ENCODE assay signal across 16 cellular contexts in genomic region chr14:65137648-65138317, GRCh38. TPM values are rescaled to one million over a fixed set of nuclear protein-coding genes. Genes with fewer than 3 reads are reported as not detected.
DNase-seq lines count a peak whose midpoint lies in the region; ATAC-seq and TF ChIP-seq lines count a peak whose summit lies in the region.
"Had no signal": no experiment of that assay in that cellular context is flagged by ENCODE, and none has a peak within 500 bp of the region (broad histone marks: within the 10 kb centered on the region; RNA-seq: fewer than 3 reads in every experiment).

No MANE protein-coding gene starts in this region.

- peak in 3 of 4 donors; percentile 36 to 85 (median 64) for ATAC-seq in heart left ventricle
- ATAC-seq in HG02884 (IDR thresholded peaks at IDR 0.05; ENCODE audit: unreplicated experiment) = no peak
- ATAC-seq in HG02970 (IDR thresholded peaks at IDR 0.05; ENCODE audit: low FRiP score, unreplicated experiment) = no peak
- ATAC-seq: activated naive CD4-positive, alpha-beta T cell treated with anti-CD3 and anti-CD28 coated beads, Interleukin-2, amount 50 U/mL, for 72 hours; HepG2; left lobe of liver; T-cell had no signal

- WGBS in heart left ventricle, 4 donors = 70 to 82% (median 76%) methylated on average over 9 of the region's 9 CpGs

- H3K36me3 ChIP-seq in heart left ventricle (no peaks in the 10 kb centered on the region), left ventricle myocardium inferior (no peaks in the 10 kb centered on the region)
- H3K36me3 ChIP-seq: ovary, sigmoid colon had no signal

- intact Hi-C loops in heart left ventricle (cut with DNase I) = no loop called here
- intact Hi-C loops in left ventricle myocardium inferior (cut with micrococcal nuclease) = no loop called here

- TF ChIP-seq CTCF in heart left ventricle (IDR thresholded peaks at IDR 0.05) = no peak
- TF ChIP-seq CTCF in left ventricle myocardium inferior (IDR thresholded peaks at IDR 0.05; ENCODE audit: borderline replicate concordance) = no peak
- TF ChIP-seq CTCF in fibroblast of mammary gland (conservative IDR thresholded peaks at IDR 0.05; ENCODE audit: control insufficient read depth, insufficient read depth, low read depth, low read length) = no peak

- H3K27ac ChIP-seq in heart left ventricle (peak overlapping the region in 1 of 12 donors; percentile 6), left ventricle myocardium inferior (replicated peaks) (no peak overlapping the region)
- H3K27ac ChIP-seq: ovary, sigmoid colon had no signal

- no peak for TF ChIP-seq POLR2A in heart left ventricle (IDR thresholded peaks at IDR 0.05)

- H3K9me3 ChIP-seq in heart left ventricle = no peaks in the 10 kb centered on the region
- H3K9me3 ChIP-seq in left ventricle myocardium inferior (replicated peaks) = no peaks in the 10 kb centered on the region
- H3K9me3 ChIP-seq: ovary, sigmoid colon had no signal

- H3K4me1 ChIP-seq in heart left ventricle (peaks cover 0 to 6% (median 0%) of the 10 kb centered on the region in 12 donors), left ventricle myocardium inferior (peaks cover 4% of the 10 kb centered on the region)
- H3K4me1 ChIP-seq: sigmoid colon had no signal

- H3K27me3 ChIP-seq in heart left ventricle = peaks cover 0 to 1% (median 0%) of the 10 kb centered on the region in 9 donors
- H3K27me3 ChIP-seq in left ventricle myocardium inferior (ENCODE audit: low read depth) = no peaks in the 10 kb centered on the region
- H3K27me3 ChIP-seq: ovary had no signal

- no peak overlapping the region for H3K4me3 ChIP-seq in heart left ventricle
- no peak overlapping the region for H3K4me3 ChIP-seq in left ventricle myocardium inferior
- no peak overlapping the region for H3K4me3 ChIP-seq in fibroblast of mammary gland (ENCODE audit: control insufficient read depth, low read depth, low read length)
- H3K4me3 ChIP-seq: ovary, sigmoid colon had no signal

- DNase-seq in heart left ventricle (peak in 3 of 5 donors; percentile 16 to 33 (median 30)), left ventricle myocardium inferior (no peak), NCI-H526 (lab: John Stamatoyannopoulos, UW) (peak; percentile 82 to 87), fibroblast of mammary gland (ENCODE audit: low read depth) (peak; percentile 55), stromal cell of bone marrow (ENCODE audit: low read depth) (peak; percentile 21)
- no peak for DNase-seq in stimulated activated naive CD4-positive, alpha-beta T cell treated with Interleukin-2 at 50 U/mL for 16 hours (lab: John Stamatoyannopoulos, UW)
- DNase-seq: caudate nucleus, NCI-H2081 treated with DMSO at 0.1 percent for 48 hours, ovary, sigmoid colon, T-cell had no signal

RNA-seq across cellular contexts. Expression of gene MAX, which starts 35.5 kb away (rescaled TPM):
- total RNA-seq in heart left ventricle (100 to 1,000 TPM in 1 of 9 donors, 10 to 100 TPM in 8; 42.3 to 102 (median 79.5) TPM), left ventricle myocardium inferior (81.9 TPM)
- polyA plus RNA-seq in heart left ventricle = 10 to 100 TPM; 42.3 to 60.5 TPM

Comparison
In these comparisons a context has a peak if more than half of its experiments do, and no peak if none do; other contexts are left out.
1. DNase-seq: peak in heart left ventricle (3 of 5), NCI-H526 (2 of 2), fibroblast of mammary gland (single experiment) and stromal cell of bone marrow (single experiment); none in left ventricle myocardium inferior (single experiment) and stimulated activated naive CD4-positive, alpha-beta T cell treated with Interleukin-2 at 50 U/mL for 16 hours (single experiment).
2. ATAC-seq: peak in heart left ventricle (3 of 4); none in HG02884 (single experiment) and HG02970 (single experiment).